ENCODE assay signal across 17 cellular contexts in the genomic region with DNA sequence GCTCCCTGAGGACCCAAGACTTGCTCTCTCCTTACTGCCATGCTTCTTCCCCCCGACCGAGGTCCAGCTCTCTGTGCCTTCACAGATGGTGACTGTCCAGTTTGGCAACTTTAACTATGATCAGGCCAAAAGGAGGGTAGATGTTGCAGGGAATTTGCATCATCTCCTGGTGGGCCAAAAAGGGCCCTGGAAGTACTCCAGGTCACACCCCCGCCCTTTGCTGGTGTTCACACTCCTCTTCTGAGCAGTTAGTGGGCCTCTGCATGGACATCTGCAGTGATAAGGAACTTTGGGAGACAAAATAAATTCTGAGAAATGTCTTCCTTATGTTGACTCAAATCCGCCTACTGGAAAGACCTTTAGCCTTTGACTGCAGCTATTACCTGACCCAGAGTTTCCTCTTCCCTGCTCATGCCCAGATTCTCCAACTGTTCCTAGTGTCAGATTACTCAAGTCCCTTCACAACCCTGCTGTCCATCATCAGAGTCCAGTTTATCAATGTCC.
"Had no signal": no experiment of that assay in that cellular context is flagged by ENCODE, and none has a peak within 500 bp of the region (broad histone marks: within the 10 kb centered on the region; RNA-seq: fewer than 3 reads in every experiment).

No MANE protein-coding gene starts in this region.

- H3K27ac ChIP-seq: cardiac muscle cell, colonic mucosa, left lung, parathyroid adenoma, tibial artery, vagina had no signal

- H3K36me3 ChIP-seq: cardiac muscle cell, colonic mucosa, left lung, tibial artery, vagina had no signal

- H3K27me3 ChIP-seq: cardiac muscle cell, colonic mucosa, left lung, tibial artery, vagina had no signal

- H3K9me3 ChIP-seq: colonic mucosa, left lung, tibial artery, vagina had no signal

- H3K4me2 ChIP-seq: smooth muscle cell had no signal

- H3K9ac ChIP-seq: parathyroid adenoma had no signal

- H3K9me3 Mint-ChIP-seq: activated naive CD8-positive, alpha-beta T cell treated with anti-CD3 and anti-CD28 coated beads, Interleukin-2, amount 50 U/mL, for 24 hours; activated T-helper 1 cell treated with anti-CD3 and anti-CD28 coated beads, Interleukin-12 subunit alpha, Interleukin-12 subunit beta, Interleukin-2, Interleukin-4 antibody, amounts not matched to agents 30 ng/mL and 10 ng/mL and 1 ng/mL, durations not matched to agents 14 hours and 24 hours and 36 hours; effector memory CD8-positive, alpha-beta T cell; T-helper 2 cell treated with Interferon-gamma antibody and Interleukin-4, amounts not matched to agents 5 μg/mL and 100 μg/mL, for 36 hours had no signal

- H3K27ac Mint-ChIP-seq: activated naive CD8-positive, alpha-beta T cell treated with anti-CD3 and anti-CD28 coated beads, Interleukin-2, amount 50 U/mL, for 24 hours; activated T-helper 1 cell treated with anti-CD3 and anti-CD28 coated beads, Interleukin-12 subunit alpha, Interleukin-12 subunit beta, Interleukin-2, Interleukin-4 antibody, amounts not matched to agents 30 ng/mL and 10 ng/mL and 1 ng/mL, durations not matched to agents 14 hours and 24 hours and 36 hours; effector memory CD8-positive, alpha-beta T cell; T-helper 2 cell treated with Interferon-gamma antibody and Interleukin-4, amounts not matched to agents 5 μg/mL and 100 μg/mL, for 36 hours had no signal

- H3K27me3 Mint-ChIP-seq: activated naive CD8-positive, alpha-beta T cell treated with anti-CD3 and anti-CD28 coated beads, Interleukin-2, amount 50 U/mL, for 24 hours had no signal

- H3K79me2 ChIP-seq: parathyroid adenoma had no signal

- H2AFZ ChIP-seq: parathyroid adenoma had no signal

- H3K4me1 ChIP-seq: colonic mucosa, left lung, vagina had no signal

- DNase-seq: activated CD4-positive, alpha-beta T cell treated with anti-CD3 and anti-CD28 coated beads, Interleukin-2, amount 50 U/mL, for 48 hours; activated naive CD4-positive, alpha-beta T cell treated with Interleukin-2 at 50 U/mL for 16 hours; activated naive CD8-positive, alpha-beta T cell treated with anti-CD3 and anti-CD28 coated beads, Interleukin-2, amount 50 U/mL, for 24 hours; colonic mucosa; effector memory CD8-positive, alpha-beta T cell; foreskin fibroblast; left lung; mesendoderm; SW 1271; tibial artery had no signal

- ATAC-seq: activated CD4-positive, CD25-positive, alpha-beta regulatory T cell treated with anti-CD3 and anti-CD28 coated beads, Interleukin-2, amount 50 U/mL, for 24 hours; activated naive CD8-positive, alpha-beta T cell treated with anti-CD3 and anti-CD28 coated beads, Interleukin-2, amount 50 U/mL, for 24 hours; effector memory CD8-positive, alpha-beta T cell; left lung had no signal

- H3K4me3 ChIP-seq: cardiac muscle cell, colonic mucosa, left lung, smooth muscle cell, tibial artery, vagina had no signal

- H3K4me3 Mint-ChIP-seq: activated naive CD8-positive, alpha-beta T cell treated with anti-CD3 and anti-CD28 coated beads, Interleukin-2, amount 50 U/mL, for 24 hours; activated T-helper 1 cell treated with anti-CD3 and anti-CD28 coated beads, Interleukin-12 subunit alpha, Interleukin-12 subunit beta, Interleukin-2, Interleukin-4 antibody, amounts not matched to agents 30 ng/mL and 10 ng/mL and 1 ng/mL, durations not matched to agents 14 hours and 24 hours and 36 hours; effector memory CD8-positive, alpha-beta T cell; T-helper 2 cell treated with Interferon-gamma antibody and Interleukin-4, amounts not matched to agents 5 μg/mL and 100 μg/mL, for 36 hours had no signal
